In the genomic region with DNA sequence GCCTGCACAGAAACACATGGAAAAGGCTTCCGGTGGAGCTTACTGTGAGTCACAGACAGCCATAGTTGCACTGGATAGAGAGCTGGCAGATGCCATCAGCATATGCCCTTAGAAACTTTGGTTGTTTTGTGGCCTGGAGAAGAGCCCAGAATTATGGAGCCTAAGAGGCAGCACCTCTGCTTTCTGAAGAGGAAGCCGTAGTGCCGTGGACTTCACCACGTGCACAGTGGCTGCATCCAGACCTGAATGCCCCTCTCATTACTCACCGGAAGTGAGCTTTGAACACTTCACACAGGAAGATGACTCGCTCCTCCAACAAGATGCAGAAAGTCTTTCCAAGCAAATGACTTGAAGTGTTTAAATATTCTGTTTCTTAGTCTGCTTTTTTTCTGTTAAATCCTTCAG, we compare ENCODE assay signal across 8 cellular contexts.
DNase-seq lines count a peak whose midpoint lies in the region; ATAC-seq and TF ChIP-seq lines count a peak whose summit lies in the region.

No MANE protein-coding gene starts in this region.

- DNase-seq in GM13976 (ENCODE audit: low spot score) (peak; percentile 38), SKM-1 (lab: John Stamatoyannopoulos, UW; ENCODE audit: unreplicated experiment) (peak; percentile 20), anterior cingulate cortex (lab: John Stamatoyannopoulos, UW) (peak in 32 of 58 donors; percentile 2 to 71 (median 25)), iris pigment epithelial cell (ENCODE audit: low read depth) (peak; percentile 99), NCI-H1105 treated with DMSO at 0.1 percent for 48 hours (lab: John Stamatoyannopoulos, UW) (no peak), GM10266 (ENCODE audit: extremely low spot score) (no peak)
- peak; percentile 39 to 44 for DNase-seq in stimulated activated CD4-positive, alpha-beta T cell treated with anti-CD3 and anti-CD28 coated beads, Interleukin-2, amount 100 ng/mL, for 48 hours

- in situ Hi-C loops in GM13976 (cut with MboI; ENCODE audit: low sequenced_read_pairs, unreplicated experiment): no loop called here

- peak; percentile 79 for ATAC-seq in HG03139 (IDR thresholded peaks at IDR 0.05; ENCODE audit: unreplicated experiment)

- TF ChIP-seq CTCF in GM13976 (IDR thresholded peaks at IDR 0.05; ENCODE audit: borderline replicate concordance, control extremely low read depth, extremely low read depth, insufficient read depth, missing control alignments): no peak
- TF ChIP-seq CTCF in GM10266 (IDR thresholded peaks at IDR 0.05; ENCODE audit: control insufficient read depth, insufficient read depth, low read depth, missing control alignments): no peak

Comparison
In these comparisons a context has a peak if more than half of its experiments do, and no peak if none do; other contexts are left out.
1. DNase-seq: peak in GM13976 (single experiment), SKM-1 (single experiment), anterior cingulate cortex (32 of 58), iris pigment epithelial cell (single experiment) and stimulated activated CD4-positive, alpha-beta T cell treated with anti-CD3 and anti-CD28 coated beads, Interleukin-2, amount 100 ng/mL, for 48 hours (2 of 2); none in NCI-H1105 treated with DMSO at 0.1 percent for 48 hours (single experiment) and GM10266 (single experiment).